Comparison of ENCODE assay signal across 9 cellular contexts in the genomic region with DNA sequence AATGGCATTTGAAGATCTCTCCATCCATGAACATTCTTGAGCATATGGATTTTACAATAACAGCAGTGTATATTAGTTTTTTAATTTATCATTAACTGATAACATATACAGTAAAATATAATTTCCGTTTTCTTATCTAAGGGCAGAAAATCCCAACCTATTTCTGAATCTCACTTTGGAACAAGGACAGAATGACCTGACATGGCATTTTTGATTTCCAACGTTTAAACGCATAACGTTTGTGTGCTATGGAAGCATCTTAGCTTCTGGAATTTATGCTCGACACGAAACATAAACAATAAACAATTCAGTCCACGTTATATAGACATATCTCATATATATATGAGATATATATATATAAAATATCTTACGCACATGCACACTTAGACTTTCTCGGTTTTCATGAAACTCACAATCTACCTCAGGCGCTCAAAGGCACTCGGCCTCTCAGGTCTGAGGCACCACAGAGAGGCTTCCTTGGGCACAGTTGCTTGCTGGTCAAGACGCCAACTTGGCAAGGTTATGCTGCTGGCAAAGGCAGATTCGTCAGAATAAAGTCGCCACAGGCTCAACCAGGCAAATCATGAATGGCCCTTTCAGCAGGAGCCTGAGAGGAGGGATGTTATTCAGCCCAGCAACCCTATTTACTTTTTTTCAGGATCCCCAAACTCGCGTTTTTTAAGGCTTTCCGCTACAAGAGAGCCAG. TPM values are rescaled to one million over a fixed set of nuclear protein-coding genes. Genes with fewer than 3 reads are reported as not detected.
DNase-seq lines count a peak whose midpoint lies in the region; ATAC-seq and TF ChIP-seq lines count a peak whose summit lies in the region.
"Had no signal": no experiment of that assay in that cellular context is flagged by ENCODE, and none has a peak within 500 bp of the region (broad histone marks: within the 10 kb centered on the region; RNA-seq: fewer than 3 reads in every experiment).

No MANE protein-coding gene starts in this region.

- H3K4me3 ChIP-seq in WERI-Rb-1 (ENCODE audit: low read depth, low read length) (peak overlapping the region; percentile 83), iPS-15b (ENCODE audit: low read depth, low read length) (peak overlapping the region; percentile 89), smooth muscle cell (peak overlapping the region; percentile 61)

- peaks cover 4% of the 10 kb centered on the region for H3K9me3 ChIP-seq in WERI-Rb-1 (ENCODE audit: severe bottlenecking)
- peaks cover 3% of the 10 kb centered on the region for H3K9me3 ChIP-seq in iPS-15b (ENCODE audit: control insufficient read depth, insufficient read depth, low read length)
- no peaks in the 10 kb centered on the region for H3K9me3 ChIP-seq in smooth muscle cell (replicated peaks; ENCODE audit: low read depth)

- no peaks in the 10 kb centered on the region for H3K27me3 ChIP-seq in WERI-Rb-1 (ENCODE audit: insufficient read depth, low read depth, severe bottlenecking)
- no peaks in the 10 kb centered on the region for H3K27me3 ChIP-seq in iPS-15b (ENCODE audit: control insufficient read depth, insufficient read depth, low read length)
- peaks cover 66% of the 10 kb centered on the region for H3K27me3 ChIP-seq in smooth muscle cell (ENCODE audit: low read depth)

- H3K36me3 ChIP-seq in WERI-Rb-1 (no peaks in the 10 kb centered on the region), iPS-15b (ENCODE audit: control insufficient read depth, insufficient read depth, low read length) (peaks cover 8% of the 10 kb centered on the region), smooth muscle cell (ENCODE audit: low read depth) (no peaks in the 10 kb centered on the region)

- H3K79me2 ChIP-seq in smooth muscle cell (ENCODE audit: low read depth), result no peaks in the 10 kb centered on the region

- peak overlapping the region; percentile 92 for H3K4me2 ChIP-seq in smooth muscle cell

- no peaks in the 10 kb centered on the region for H3F3A ChIP-seq in smooth muscle cell (ENCODE audit: low read depth)

- no peak for TF ChIP-seq CTCF in WERI-Rb-1 (IDR thresholded peaks at IDR 0.05; ENCODE audit: low read depth, low read length)
- TF ChIP-seq CTCF in smooth muscle cell (IDR thresholded peaks at IDR 0.05; ENCODE audit: borderline replicate concordance, insufficient read depth, poor library complexity, severe bottlenecking), result no peak

- H3K27ac ChIP-seq in WERI-Rb-1, result peak overlapping the region; percentile 87
- H3K27ac ChIP-seq in smooth muscle cell (ENCODE audit: low read depth), result no peak overlapping the region

- no peak for ATAC-seq in GM21515 (IDR thresholded peaks at IDR 0.05; ENCODE audit: unreplicated experiment)

- no peak overlapping the region for H2AFZ ChIP-seq in smooth muscle cell (ENCODE audit: low read depth)

- DNase-seq in NCI-H1105 treated with DMSO at 0.1 percent for 48 hours (lab: John Stamatoyannopoulos, UW) (peak; percentile 40), NCI-H1105 (lab: John Stamatoyannopoulos, UW) (no peak), WERI-Rb-1 (no peak), smooth muscle cell (lab: John Stamatoyannopoulos, UW; ENCODE audit: unreplicated experiment) (no peak)
- DNase-seq in stimulated activated CD4-positive, alpha-beta T cell treated with anti-CD3 and anti-CD28 coated beads, Interleukin-15, amount 100 ng/mL, for 24 hours, result no peak
- no peak for DNase-seq in stimulated activated naive CD4-positive, alpha-beta T cell treated with Interleukin-2 at 50 U/mL for 16 hours (lab: John Stamatoyannopoulos, UW)

- no peak overlapping the region for H3K9ac ChIP-seq in iPS-15b (ENCODE audit: low read depth, low read length)
- H3K9ac ChIP-seq in smooth muscle cell (ENCODE audit: low read depth), result no peak overlapping the region

- H3K4me1 ChIP-seq in iPS-15b (ENCODE audit: control insufficient read depth, insufficient read depth, low read length), result peaks cover 6% of the 10 kb centered on the region
- H3K4me1 ChIP-seq in smooth muscle cell (ENCODE audit: low read depth), result peaks cover 3% of the 10 kb centered on the region

- 65% methylated on average over 17 of the region's 17 CpGs for WGBS in smooth muscle cell (ENCODE audit: low lambda C conversion rate)

- H4K20me1 ChIP-seq in smooth muscle cell (ENCODE audit: low read depth), result no peaks in the 10 kb centered on the region

RNA-seq across cellular contexts. Expression of a gene that starts 1.0 kb away (rescaled TPM):
- total RNA-seq in smooth muscle cell, result 0.09 TPM in 1 of 2 replicates, not detected in the other
- not detected in 2 replicates for polyA plus RNA-seq in smooth muscle cell
- polyA plus RNA-seq: AG04450 had no signal
